26 cellular contexts compared by ENCODE assay signal in genomic region chr6:130693944-130694343, GRCh38.
"Had no signal": no experiment of that assay in that cellular context is flagged by ENCODE, and none has a peak within 500 bp of the region (broad histone marks: within the 10 kb centered on the region; RNA-seq: fewer than 3 reads in every experiment).

No MANE protein-coding gene starts in this region.

- H3K36me3 ChIP-seq: esophagus muscularis mucosa, heart left ventricle, pancreas, prostate gland, right atrium auricular region, transverse colon had no signal

- H3K27ac Mint-ChIP-seq: activated naive CD8-positive, alpha-beta T cell; activated T-cell treated with anti-CD3 and anti-CD28 coated beads, Interleukin-2, amount 50 U/mL, for 24 hours; dendritic cell treated with granulocyte-macrophage colony-stimulating factor and Interleukin-4, amounts not matched to agents 40 ng/mL and 50 ng/mL, for 4 days; immature natural killer cell; memory B cell; T-helper 2 cell treated with Interferon-gamma antibody and Interleukin-4, amounts not matched to agents 5 μg/mL and 100 μg/mL, for 36 hours had no signal

- H3K4me3 Mint-ChIP-seq: activated naive CD8-positive, alpha-beta T cell; activated T-cell treated with anti-CD3 and anti-CD28 coated beads, Interleukin-2, amount 50 U/mL, for 24 hours; central memory CD8-positive, alpha-beta T cell; dendritic cell treated with granulocyte-macrophage colony-stimulating factor and Interleukin-4, amounts not matched to agents 40 ng/mL and 50 ng/mL, for 4 days; immature natural killer cell; memory B cell; naive thymus-derived CD8-positive, alpha-beta T cell; neural crest cell; T-helper 2 cell treated with Interferon-gamma antibody and Interleukin-4, amounts not matched to agents 5 μg/mL and 100 μg/mL, for 36 hours had no signal

- H3K36me3 Mint-ChIP-seq: immature natural killer cell; memory B cell; naive thymus-derived CD8-positive, alpha-beta T cell had no signal

- H3K4me3 ChIP-seq: esophagus muscularis mucosa, heart left ventricle, pancreas, prostate gland, right atrium auricular region, testis, transverse colon had no signal

- H3K27ac ChIP-seq: esophagus muscularis mucosa, foreskin keratinocyte, heart left ventricle, pancreas, prostate gland, right atrium auricular region, testis, transverse colon had no signal

- H3K27me3 Mint-ChIP-seq: activated naive CD8-positive, alpha-beta T cell; activated T-cell treated with anti-CD3 and anti-CD28 coated beads, Interleukin-2, amount 50 U/mL, for 24 hours; central memory CD8-positive, alpha-beta T cell; naive thymus-derived CD8-positive, alpha-beta T cell had no signal

- H3K4me1 ChIP-seq: esophagus muscularis mucosa, pancreas, prostate gland, right atrium auricular region, testis, transverse colon had no signal

- ATAC-seq: foreskin keratinocyte; heart left ventricle; naive thymus-derived CD8-positive, alpha-beta T cell; pancreas; stimulated activated naive CD8-positive, alpha-beta T cell treated with anti-CD3 and anti-CD28 coated beads, Interleukin-15, Interleukin-2, amounts not matched to agents 100 U/mL and 50 U/mL, for 24 hours had no signal

- H3K27me3 ChIP-seq: esophagus muscularis mucosa, foreskin keratinocyte, heart left ventricle, pancreas, right atrium auricular region, testis, transverse colon had no signal

- H3K9me3 Mint-ChIP-seq: central memory CD8-positive, alpha-beta T cell; dendritic cell treated with granulocyte-macrophage colony-stimulating factor and Interleukin-4, amounts not matched to agents 40 ng/mL and 50 ng/mL, for 4 days; immature natural killer cell; memory B cell had no signal

- DNase-seq: activated CD4-positive, alpha-beta T cell treated with anti-CD3 and anti-CD28 coated beads for 48 hours; activated CD4-positive, alpha-beta T cell treated with anti-CD3 and anti-CD28 coated beads, Interleukin-2, amount 50 U/mL, for 48 hours; activated CD8-positive, alpha-beta memory T cell treated with anti-CD3 and anti-CD28 coated beads, Interleukin-2, amount 50 U/mL, for 48 hours; activated T-cell treated with anti-CD3 and anti-CD28 coated beads, Interleukin-2, amount 50 U/mL, for 24 hours; anterior cingulate cortex; foreskin keratinocyte; heart left ventricle; hypothalamus; immature natural killer cell; midbrain; naive thymus-derived CD8-positive, alpha-beta T cell; nucleus accumbens; pancreas; stimulated activated CD4-positive, alpha-beta T cell treated with anti-CD3 and anti-CD28 coated beads, Interleukin-2, amount 100 ng/mL, for 48 hours; stimulated activated naive CD8-positive, alpha-beta T cell treated with anti-CD3 and anti-CD28 coated beads, Interleukin-15, Interleukin-2, amounts not matched to agents 100 U/mL and 50 U/mL, for 24 hours; testis; transverse colon had no signal

- H3K4me1 Mint-ChIP-seq: central memory CD8-positive, alpha-beta T cell; memory B cell had no signal

- H3K9me3 ChIP-seq: esophagus muscularis mucosa, heart left ventricle, pancreas, prostate gland, right atrium auricular region, testis, transverse colon had no signal
